ENCODE assay signal across 8 cellular contexts in the genomic region with DNA sequence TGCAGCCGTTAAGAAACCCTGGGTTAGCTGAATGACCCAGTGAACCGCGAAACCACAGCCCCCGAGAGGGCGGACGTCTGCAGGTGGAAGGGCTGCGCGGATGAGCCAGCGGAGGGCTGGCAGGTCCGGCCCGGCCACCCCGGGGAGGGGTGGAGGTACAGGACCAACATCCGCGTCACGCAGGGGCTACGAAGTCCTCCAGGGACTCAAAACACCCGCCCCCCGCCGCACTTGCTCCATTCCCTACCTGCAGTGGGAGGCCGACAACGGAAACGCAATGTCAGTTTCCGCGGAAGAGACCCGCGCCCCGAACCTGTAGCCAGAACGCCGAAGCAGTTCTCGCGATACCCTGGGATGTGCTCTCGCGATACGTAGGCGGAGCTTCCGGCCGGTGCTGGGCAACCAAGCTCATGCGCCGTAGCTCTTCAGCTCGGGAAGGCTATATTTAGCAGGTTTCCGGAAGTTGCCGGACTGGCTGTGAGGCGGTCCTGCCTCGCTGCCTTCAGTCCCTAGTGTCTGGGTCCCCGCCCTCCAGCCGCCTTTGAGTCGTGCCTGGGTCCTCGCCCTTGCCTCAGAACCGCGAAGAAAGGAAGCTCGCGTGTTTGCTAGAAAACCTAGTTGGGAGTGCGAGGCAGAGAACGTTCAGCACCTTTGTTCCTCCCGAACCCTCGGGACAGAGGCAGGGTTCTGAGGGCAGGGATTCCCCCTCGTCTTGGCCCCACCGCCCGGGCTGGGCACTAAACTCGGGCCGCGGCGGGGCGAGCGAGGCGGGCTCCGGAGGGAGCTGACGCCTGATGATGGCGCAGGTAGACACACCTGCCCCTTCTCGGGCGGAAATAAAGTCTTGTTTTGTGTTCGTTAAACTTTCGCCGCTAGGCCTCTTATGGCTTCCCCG. TPM values are rescaled to one million over a fixed set of nuclear protein-coding genes. Genes with fewer than 3 reads are reported as not detected.
DNase-seq lines count a peak whose midpoint lies in the region; ATAC-seq and TF ChIP-seq lines count a peak whose summit lies in the region.

A gene with protein sequence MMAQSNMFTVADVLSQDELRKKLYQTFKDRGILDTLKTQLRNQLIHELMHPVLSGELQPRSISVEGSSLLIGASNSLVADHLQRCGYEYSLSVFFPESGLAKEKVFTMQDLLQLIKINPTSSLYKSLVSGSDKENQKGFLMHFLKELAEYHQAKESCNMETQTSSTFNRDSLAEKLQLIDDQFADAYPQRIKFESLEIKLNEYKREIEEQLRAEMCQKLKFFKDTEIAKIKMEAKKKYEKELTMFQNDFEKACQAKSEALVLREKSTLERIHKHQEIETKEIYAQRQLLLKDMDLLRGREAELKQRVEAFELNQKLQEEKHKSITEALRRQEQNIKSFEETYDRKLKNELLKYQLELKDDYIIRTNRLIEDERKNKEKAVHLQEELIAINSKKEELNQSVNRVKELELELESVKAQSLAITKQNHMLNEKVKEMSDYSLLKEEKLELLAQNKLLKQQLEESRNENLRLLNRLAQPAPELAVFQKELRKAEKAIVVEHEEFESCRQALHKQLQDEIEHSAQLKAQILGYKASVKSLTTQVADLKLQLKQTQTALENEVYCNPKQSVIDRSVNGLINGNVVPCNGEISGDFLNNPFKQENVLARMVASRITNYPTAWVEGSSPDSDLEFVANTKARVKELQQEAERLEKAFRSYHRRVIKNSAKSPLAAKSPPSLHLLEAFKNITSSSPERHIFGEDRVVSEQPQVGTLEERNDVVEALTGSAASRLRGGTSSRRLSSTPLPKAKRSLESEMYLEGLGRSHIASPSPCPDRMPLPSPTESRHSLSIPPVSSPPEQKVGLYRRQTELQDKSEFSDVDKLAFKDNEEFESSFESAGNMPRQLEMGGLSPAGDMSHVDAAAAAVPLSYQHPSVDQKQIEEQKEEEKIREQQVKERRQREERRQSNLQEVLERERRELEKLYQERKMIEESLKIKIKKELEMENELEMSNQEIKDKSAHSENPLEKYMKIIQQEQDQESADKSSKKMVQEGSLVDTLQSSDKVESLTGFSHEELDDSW (plus strand): TSS at position 471 of the 895 bp plus-strand sequence. CDS start 324 bp downstream, at position 795.
TRAPPC2 (minus strand) TSS at position 343 of the 895 bp plus-strand sequence. CDS start 14,657 bp downstream, outside the sequence.

- H3K27me3 Mint-ChIP-seq in CD4-positive, CD25-positive, alpha-beta regulatory T cell, result no peaks in the 10 kb centered on the region
- H3K27me3 Mint-ChIP-seq in activated CD4-positive, alpha-beta memory T cell treated with anti-CD3 and anti-CD28 coated beads for 36 hours, result no peaks in the 10 kb centered on the region

- peak; percentile 90 to 91 for ATAC-seq in CD4-positive, CD25-positive, alpha-beta regulatory T cell (ENCODE audit: low read depth in 2 of 2)
- ATAC-seq in GM19438 (IDR thresholded peaks at IDR 0.05; ENCODE audit: low read depth, unreplicated experiment) (peak; percentile 92), HG03575 (IDR thresholded peaks at IDR 0.05; ENCODE audit: extremely low read depth, insufficient number of reproducible peaks, low FRiP score, unreplicated experiment) (peak; percentile 85)

- peak within 1 kb of the TSS; percentile 98 for H3K27ac ChIP-seq in CD4-positive, CD25-positive, alpha-beta regulatory T cell (ENCODE audit: insufficient read depth, low read length, poor library complexity, severe bottlenecking)
- peak within 1 kb of the TSS; percentile 90 to 96 for H3K27ac ChIP-seq in liver (ENCODE audit: low read depth in 1 of 2, low read length in 2 of 2)

- no peak for TF ChIP-seq CTCF in liver (IDR thresholded peaks at IDR 0.05; ENCODE audit: low read depth, low read length, missing input control)

- H3K27me3 ChIP-seq in CD4-positive, CD25-positive, alpha-beta regulatory T cell (ENCODE audit: control insufficient read depth, insufficient read depth, low read length), result no peaks in the 10 kb centered on the region
- H3K27me3 ChIP-seq in liver (ENCODE audit: control insufficient read depth in 4 of 4, insufficient read depth in 4 of 4, low read length in 3 of 4), result no peaks in the 10 kb centered on the region

- H3K27ac Mint-ChIP-seq in CD4-positive, CD25-positive, alpha-beta regulatory T cell, result peak within 1 kb of the TSS; percentile 96 to 99 (median 97)
- H3K27ac Mint-ChIP-seq in activated CD4-positive, alpha-beta memory T cell treated with anti-CD3 and anti-CD28 coated beads for 36 hours, result peak within 1 kb of the TSS; percentile 96

- H3K9me3 Mint-ChIP-seq in CD4-positive, CD25-positive, alpha-beta regulatory T cell, result peaks cover 0 to 3% (median 0%) of the 10 kb centered on the region in 7 donors
- H3K9me3 Mint-ChIP-seq in activated CD4-positive, alpha-beta memory T cell treated with anti-CD3 and anti-CD28 coated beads for 36 hours, result no peaks in the 10 kb centered on the region

- peaks cover 8% of the 10 kb centered on the region for H3K36me3 ChIP-seq in CD4-positive, CD25-positive, alpha-beta regulatory T cell (ENCODE audit: control insufficient read depth, insufficient read depth, low read length)
- peaks cover 0 to 3% (median 0%) of the 10 kb centered on the region in 4 donors for H3K36me3 ChIP-seq in liver (ENCODE audit: control insufficient read depth in 4 of 4, insufficient read depth in 3 of 4, low read depth in 1 of 4, low read length in 3 of 4)

- intact Hi-C loops in activated CD4-positive, alpha-beta memory T cell treated with anti-CD3 and anti-CD28 coated beads for 36 hours (cut with micrococcal nuclease), result loop anchor here (1.0 to 10.0 kb wide), 10 partner anchors 8 to 1603 kb away; partner anchors contain the start of genes FANCB, MOSPD2, PIGA and TCEANC

- peak within 1 kb of the TSS; percentile 89 for H3K4me3 ChIP-seq in CD4-positive, CD25-positive, alpha-beta regulatory T cell (ENCODE audit: low read depth, low read length)
- peak within 1 kb of the TSS; percentile 85 to 99 (median 98) for H3K4me3 ChIP-seq in liver (ENCODE audit: low read depth in 1 of 3, low read length in 3 of 3)

- peaks cover 33 to 71% (median 36%) of the 10 kb centered on the region in 4 donors for H3K4me1 Mint-ChIP-seq in CD4-positive, CD25-positive, alpha-beta regulatory T cell
- peaks cover 45% of the 10 kb centered on the region for H3K4me1 Mint-ChIP-seq in activated CD4-positive, alpha-beta memory T cell treated with anti-CD3 and anti-CD28 coated beads for 36 hours (ENCODE audit: low read depth)

- H3K9ac ChIP-seq in liver (ENCODE audit: low read depth in 1 of 2, low read length in 2 of 2), result peak within 1 kb of the TSS; percentile 90 to 94

- H3K4me1 ChIP-seq in CD4-positive, CD25-positive, alpha-beta regulatory T cell (ENCODE audit: control insufficient read depth, insufficient read depth, low read length, poor library complexity, severe bottlenecking), result peaks cover 25% of the 10 kb centered on the region
- peaks cover 1 to 25% (median 11%) of the 10 kb centered on the region in 4 donors for H3K4me1 ChIP-seq in liver (ENCODE audit: control insufficient read depth in 4 of 4, insufficient read depth in 4 of 4, low read length in 3 of 4)

- WGBS in liver, result under 1% methylated on average over 75 of the region's 75 CpGs

- POLR2A ChIA-PET in activated CD4-positive, alpha-beta memory T cell treated with anti-CD3 and anti-CD28 coated beads for 36 hours (lab: Charles Lee), result interaction anchor here (0.9 to 3.4 kb wide), 11 partner anchors 8 to 645 kb away, joined by 3 to 23 read pairs (median 6); partner anchors contain the start of genes GEMIN8, RAB9A and TCEANC

- peaks cover 22% of the 10 kb centered on the region for H3K36me3 Mint-ChIP-seq in CD4-positive, CD25-positive, alpha-beta regulatory T cell
- peaks cover 20% of the 10 kb centered on the region for H3K36me3 Mint-ChIP-seq in activated CD4-positive, alpha-beta memory T cell treated with anti-CD3 and anti-CD28 coated beads for 36 hours

- peak in 1 of 2 donors; percentile 44 for TF ChIP-seq RAD21 in liver (IDR thresholded peaks at IDR 0.05)

- DNase-seq in CD4-positive, CD25-positive, alpha-beta regulatory T cell, result peak; percentile 85 to 97 (median 91)
- DNase-seq in NCI-H82 treated with DMSO at 0.1 percent for 48 hours (lab: John Stamatoyannopoulos, UW; ENCODE audit: unreplicated experiment) (peak; percentile 91), dermis microvascular lymphatic vessel endothelial cell (ENCODE audit: low read depth in 2 of 2) (peak; percentile 89 to 93)
- DNase-seq in activated CD4-positive, alpha-beta memory T cell treated with anti-CD3 and anti-CD28 coated beads for 36 hours, result peak; percentile 93
- peak; percentile 88 for DNase-seq in stimulated activated CD4-positive, alpha-beta T cell treated with anti-CD3 and anti-CD28 coated beads, Interleukin-4, amount 100 ng/mL, for 24 hours

- H3K4me3 Mint-ChIP-seq in CD4-positive, CD25-positive, alpha-beta regulatory T cell, result peak within 1 kb of the TSS; percentile 91 to 99 (median 98)
- H3K4me3 Mint-ChIP-seq in activated CD4-positive, alpha-beta memory T cell treated with anti-CD3 and anti-CD28 coated beads for 36 hours, result peak within 1 kb of the TSS; percentile 92

- CTCF ChIA-PET in activated CD4-positive, alpha-beta memory T cell treated with anti-CD3 and anti-CD28 coated beads for 36 hours (lab: Charles Lee), result interaction anchor here (0.9 to 1.6 kb wide), 8 partner anchors 9 to 787 kb away, joined by 3 to 5 read pairs (median 4); partner anchors contain the start of genes GEMIN8 and TCEANC

- H3K9me3 ChIP-seq in CD4-positive, CD25-positive, alpha-beta regulatory T cell (ENCODE audit: control insufficient read depth in 2 of 2, low read length in 2 of 2), result no peaks in the 10 kb centered on the region
- no peaks in the 10 kb centered on the region for H3K9me3 ChIP-seq in liver (ENCODE audit: control insufficient read depth in 4 of 4, low read length in 3 of 4)

TF ChIP-seq in liver, 16 proteins besides CTCF, POLR2A, EP300 and RAD21 (continues in another document):
- TF ChIP-seq EGR1 (IDR thresholded peaks at IDR 0.05; ENCODE audit: low read depth in 2 of 2), result no peak
- TF ChIP-seq SP1 (IDR thresholded peaks at IDR 0.05), result peak; percentile 65

RNA-seq across cellular contexts. Expression of the first gene that starts in this region (rescaled TPM):
- total RNA-seq in CD4-positive, CD25-positive, alpha-beta regulatory T cell, result 79.9 TPM
- polyA plus RNA-seq in CD4-positive, CD25-positive, alpha-beta regulatory T cell, result 10 to 100 TPM; 26.9 to 36.3 (median 32.0) TPM
- 10 to 100 TPM; 24.5 to 30.9 TPM for total RNA-seq in activated CD4-positive, alpha-beta memory T cell treated with anti-CD3 and anti-CD28 coated beads for 36 hours
- total RNA-seq in dermis microvascular lymphatic vessel endothelial cell (5.4 and 6.1 TPM in 2 replicates), liver (10 to 100 TPM in 1 of 2 donors, 1 to 10 TPM in 1; 9.0 to 10.1 TPM)
- polyA plus RNA-seq in liver, result 10 to 100 TPM in 1 of 2 donors, 1 to 10 TPM in 1; 2.9 to 15.7 TPM

RNA-seq across cellular contexts. Expression of gene TRAPPC2, which starts in this region (rescaled TPM):
- total RNA-seq in CD4-positive, CD25-positive, alpha-beta regulatory T cell, result 31.3 TPM
- polyA plus RNA-seq in CD4-positive, CD25-positive, alpha-beta regulatory T cell, result 10 to 100 TPM; 36.8 to 46.9 (median 41.1) TPM
- 10 to 100 TPM; 14.1 to 16.1 TPM for total RNA-seq in activated CD4-positive, alpha-beta memory T cell treated with anti-CD3 and anti-CD28 coated beads for 36 hours
- total RNA-seq in dermis microvascular lymphatic vessel endothelial cell, result 8.9 and 11.2 TPM in 2 replicates
- 10 to 100 TPM in 1 of 2 donors, 1 to 10 TPM in 1; 9.1 to 12.3 TPM for total RNA-seq in liver
- 1 to 10 TPM; 3.1 to 8.4 TPM for polyA plus RNA-seq in liver

Comparison
In these comparisons a context has a peak if more than half of its experiments do, and no peak if none do; other contexts are left out.
1. Peak in every context shown above with its lines: DNase-seq, ATAC-seq, H3K4me3 ChIP-seq and H3K27ac ChIP-seq.
2. RNA of gene TRAPPC2 (polyA plus RNA-seq): 36.8 to 46.9 TPM in CD4-positive, CD25-positive, alpha-beta regulatory T cell; 3.1 to 8.4 TPM in liver; every median in the first group is over 4 times any median in the second.